Comparison of ENCODE assay signal across 16 cellular contexts in genomic region chr13:32988588-32989256, GRCh38. TPM values are rescaled to one million over a fixed set of nuclear protein-coding genes. Genes with fewer than 3 reads are reported as not detected.
DNase-seq lines count a peak whose midpoint lies in the region; ATAC-seq, FAIRE-seq and TF ChIP-seq lines count a peak whose summit lies in the region.
"Had no signal": no experiment of that assay in that cellular context is flagged by ENCODE, and none has a peak within 500 bp of the region (broad histone marks: within the 10 kb centered on the region; RNA-seq: fewer than 3 reads in every experiment).

No MANE protein-coding gene starts in this region.

- TF ChIP-seq POLR2A in GM12878 (IDR thresholded peaks at IDR 0.05; ENCODE audit: low read depth, low read length), result no peak

- SMC1A ChIA-PET in GM12878 (lab: Charles Lee; ENCODE audit: uncharacterized antibody, unreplicated experiment), result interaction anchor here (0.8 kb wide), 1 partner anchor 77 kb away, joined by 3 read pairs; no protein-coding TSS in a partner anchor

- peak overlapping the region; percentile 42 for H3K4me2 ChIP-seq in Karpas-422 (ENCODE audit: low read depth, low read length, poor library complexity, severe bottlenecking)
- peak overlapping the region; percentile 52 for H3K4me2 ChIP-seq in GM12878 (ENCODE audit: control insufficient read depth, insufficient read depth)
- H3K4me2 ChIP-seq: neural progenitor cell had no signal

- H3K9ac ChIP-seq in Karpas-422 (ENCODE audit: low read length) (no peak overlapping the region), GM12878 (ENCODE audit: control insufficient read depth, insufficient read depth, low read length) (no peak overlapping the region)
- H3K9ac ChIP-seq: neural progenitor cell had no signal

- peaks cover 8% of the 10 kb centered on the region for H3K4me1 Mint-ChIP-seq in stimulated activated memory B cell treated with anti-CD40 and anti-IgM and Interleukin-4, amounts not matched to agents 10 μg/mL and 1 μg/mL and 100 μg/mL, for 72 hours
- H3K4me1 Mint-ChIP-seq: neural progenitor cell had no signal

- H3K9me2 ChIP-seq in Karpas-422 (replicated peaks; ENCODE audit: insufficient read depth, low read length), result no peaks in the 10 kb centered on the region

- H2AFZ ChIP-seq in Karpas-422 (ENCODE audit: low read length) (no peak overlapping the region), GM12878 (ENCODE audit: control insufficient read depth, low read depth, low read length) (peak overlapping the region; percentile 21; the same call in 1 of the 2 replicates)
- H2AFZ ChIP-seq: neural progenitor cell had no signal

- H3K27ac ChIP-seq in Karpas-422 (ENCODE audit: low read length) (no peak overlapping the region), GM12878 (ENCODE audit: control insufficient read depth, insufficient read depth) (no peak overlapping the region)
- H3K27ac ChIP-seq: colonic mucosa, foreskin keratinocyte, neural progenitor cell had no signal

- BruUV-seq in GM12878 (replicated peaks; lab: Mats Ljungman, UMichigan), result no TSS peak

- RAD21 ChIA-PET in GM12878 (lab: Charles Lee; ENCODE audit: unreplicated experiment), result interaction anchor here (0.8 kb wide), 1 partner anchor 555 kb away, joined by 3 read pairs; no protein-coding TSS in a partner anchor

- H3K27me3 ChIP-seq in Karpas-422 (ENCODE audit: low read length) (no peaks in the 10 kb centered on the region; the same call in 1 of the 2 replicates), GM12878 (replicated peaks in 1 of 2; ENCODE audit: control insufficient read depth in 2 of 2, insufficient read depth in 2 of 2, low read length in 1 of 2) (no peaks in the 10 kb centered on the region)
- H3K27me3 ChIP-seq: BE2C, colonic mucosa, neural progenitor cell had no signal

- intact Hi-C loops in Right ventricle myocardium superior (cut with DNase I) (no loop called here), cardiac septum (cut with DNase I) (no loop called here), GM12878 (cut with micrococcal nuclease; ENCODE audit: unreplicated experiment) (no loop called here)

- no peak for TF ChIP-seq EP300 in GM12878 (IDR thresholded peaks at IDR 0.05; ENCODE audit: borderline replicate concordance in 1 of 2, control insufficient read depth in 1 of 2, low read depth in 2 of 2, low read length in 2 of 2)

- WGBS in GM12878 (ENCODE audit: insufficient coverage, insufficient replicate concordance, low lambda C conversion rate, missing lambda C conversion rate), result 16% methylated on average over 8 of the region's 8 CpGs

- H3K9me3 Mint-ChIP-seq in stimulated activated memory B cell treated with anti-CD40 and anti-IgM and Interleukin-4, amounts not matched to agents 10 μg/mL and 1 μg/mL and 100 μg/mL, for 72 hours, result peaks cover 5% of the 10 kb centered on the region

- H3K27me3 Mint-ChIP-seq in stimulated activated memory B cell treated with anti-CD40 and anti-IgM and Interleukin-4, amounts not matched to agents 10 μg/mL and 1 μg/mL and 100 μg/mL, for 72 hours, result peaks cover 33% of the 10 kb centered on the region

- H3K4me1 ChIP-seq in Karpas-422 (ENCODE audit: low read length), result peaks cover 13% of the 10 kb centered on the region
- no peaks in the 10 kb centered on the region for H3K4me1 ChIP-seq in GM12878 (ENCODE audit: control insufficient read depth, insufficient read depth, low read length)
- H3K4me1 ChIP-seq: BE2C, colonic mucosa, foreskin keratinocyte, neural progenitor cell had no signal

- in situ Hi-C loops in GM12878 (cut with MboI), result no loop called here

- peak overlapping the region; percentile 9 for H3K4me3 Mint-ChIP-seq in stimulated activated memory B cell treated with anti-CD40 and anti-IgM and Interleukin-4, amounts not matched to agents 10 μg/mL and 1 μg/mL and 100 μg/mL, for 72 hours
- H3K4me3 Mint-ChIP-seq: neural progenitor cell had no signal

- no peaks in the 10 kb centered on the region for H4K20me1 ChIP-seq in Karpas-422 (ENCODE audit: insufficient read depth, low read depth, low read length)
- no peaks in the 10 kb centered on the region for H4K20me1 ChIP-seq in GM12878 (ENCODE audit: control insufficient read depth, insufficient read depth)

- POLR2A ChIA-PET in GM12878 (lab: Charles Lee), result no interaction called here

- DNase-seq in Right ventricle myocardium superior (no peak), cardiac septum (ENCODE audit: low spot score) (no peak), Karpas-422 (peak; percentile 44), GM12878 (ENCODE audit: low read depth, low spot score) (no peak), NCI-H82 (lab: John Stamatoyannopoulos, UW) (no peak), HT-29 (ENCODE audit: low spot score) (no peak)
- DNase-seq: activated naive CD4-positive, alpha-beta T cell treated with anti-CD3 and anti-CD28 coated beads, Interleukin-2, amount 50 U/mL, for 16 hours; BE2C; colonic mucosa; foreskin keratinocyte; NCI-H1092; NCI-H526 had no signal

- H3K36me3 ChIP-seq in Karpas-422 (ENCODE audit: insufficient read depth, low read length), result no peaks in the 10 kb centered on the region
- H3K36me3 ChIP-seq in GM12878 (ENCODE audit: control insufficient read depth in 2 of 2, insufficient read depth in 2 of 2, low read length in 1 of 2), result no peaks in the 10 kb centered on the region
- H3K36me3 ChIP-seq: BE2C, colonic mucosa, neural progenitor cell had no signal

- H3K36me3 Mint-ChIP-seq in stimulated activated memory B cell treated with anti-CD40 and anti-IgM and Interleukin-4, amounts not matched to agents 10 μg/mL and 1 μg/mL and 100 μg/mL, for 72 hours, result no peaks in the 10 kb centered on the region

- H3K27ac Mint-ChIP-seq in stimulated activated memory B cell treated with anti-CD40 and anti-IgM and Interleukin-4, amounts not matched to agents 10 μg/mL and 1 μg/mL and 100 μg/mL, for 72 hours, result no peak overlapping the region
- H3K27ac Mint-ChIP-seq: neural progenitor cell had no signal

- peak; percentile 58 for ATAC-seq in Right ventricle myocardium superior (ENCODE audit: poor library complexity)
- ATAC-seq in GM12878, result peak; percentile 72
- no peak for ATAC-seq in stimulated activated memory B cell treated with anti-CD40 and anti-IgM and Interleukin-4, amounts not matched to agents 10 μg/mL and 1 μg/mL and 100 μg/mL, for 72 hours
- ATAC-seq in GM21367 (IDR thresholded peaks at IDR 0.05; ENCODE audit: unreplicated experiment), result no peak

- FAIRE-seq in GM12878 (lab: Jason Lieb, UNC), result peak; percentile 49

- no peak for TF ChIP-seq CTCF in GM12878 (IDR thresholded peaks at IDR 0.05 in 2 of 3, conservative IDR thresholded peaks at IDR 0.05 in 1 of 3; ENCODE audit: control insufficient read depth in 2 of 3, extremely low read depth in 1 of 3, insufficient read depth in 1 of 3, low read depth in 3 of 3, low read length in 3 of 3)

- H3K4me3 ChIP-seq in Karpas-422 (ENCODE audit: low read length), result no peak overlapping the region
- H3K4me3 ChIP-seq in GM12878, result peak overlapping the region; percentile 28; the same call in 1 of the 2 replicates
- H3K4me3 ChIP-seq: colonic mucosa, neural progenitor cell had no signal

- TF ChIP-seq RAD21 in GM12878 (IDR thresholded peaks at IDR 0.05; ENCODE audit: insufficient read depth, low read depth, low read length), result no peak

- H3K9me3 ChIP-seq in Karpas-422 (ENCODE audit: low read length), result peaks cover 5% of the 10 kb centered on the region
- no peaks in the 10 kb centered on the region; the same call in 2 of the 3 replicates for H3K9me3 ChIP-seq in GM12878 (replicated peaks; ENCODE audit: control insufficient read depth, insufficient read depth, low read length)
- H3K9me3 ChIP-seq: BE2C, colonic mucosa had no signal

- CTCF ChIA-PET in GM12878 (lab: Yijun Ruan, JAX), result no interaction called here

- H3K79me2 ChIP-seq in Karpas-422 (ENCODE audit: low read length), result no peaks in the 10 kb centered on the region
- H3K79me2 ChIP-seq in GM12878 (ENCODE audit: control insufficient read depth, insufficient read depth, low read length), result no peaks in the 10 kb centered on the region

TF ChIP-seq in GM12878, 131 proteins besides CTCF, POLR2A, EP300 and RAD21 (continues in another document):
- no peak for TF ChIP-seq E4F1 (IDR thresholded peaks at IDR 0.05; ENCODE audit: borderline replicate concordance, partially characterized antibody)

RNA-seq across cellular contexts. Expression of gene KL, which starts 27.5 kb away (rescaled TPM):
- total RNA-seq in Right ventricle myocardium superior, result 1.4 TPM
- 1.9 TPM for total RNA-seq in cardiac septum
- total RNA-seq in Karpas-422 (2014; rRNA removed; shearing (Covaris generic); ENCODE audit: low replicate concordance), result not detected in 2 replicates
- 2.0 and 2.1 TPM in 2 replicates for total RNA-seq in GM12878 (2013; cell fraction: nucleolus; rRNA removed)
- 2.1 TPM in 2 replicates for total RNA-seq in GM12878 (2014; rRNA removed)
- 1.5 and 1.6 TPM in 2 replicates for total RNA-seq in GM12878 (2014; rRNA removed; fragmentation: Illumina TruSeq; extraction: Trizol)
- total RNA-seq in GM12878 (2021), result 1.6 TPM in 2 replicates
- polyA plus RNA-seq in GM12878 (2011; ENCODE audit: low read depth), result 0.28 TPM
- 0.08 and 0.16 TPM in 2 replicates for polyA plus RNA-seq in GM12878 (2011; rRNA removed)
- polyA plus RNA-seq in GM12878 (2011; cell fraction: cytosol; rRNA removed), result 0.07 and 0.15 TPM in 2 replicates
- polyA plus RNA-seq in GM12878 (2011; cell fraction: nucleus; rRNA removed), result 0.16 and 0.21 TPM in 2 replicates
- polyA plus RNA-seq in GM12878 (2012), result 0.24 and 0.76 TPM in 2 replicates
- polyA plus RNA-seq in GM12878 (2014; fragmentation: Illumina TruSeq; extraction: Trizol), result 1.7 and 2.3 TPM in 2 replicates
- polyA plus RNA-seq in GM12878 (2014; fragmentation: Nextera tagmentation; extraction: Ambion mirVana), result under 1 TPM; 0.57 to 0.60 TPM
- polyA plus RNA-seq in GM12878 (2014; rRNA removed), result 1.3 and 1.4 TPM in 2 replicates
- 1 to 10 TPM in 1 of 2 experiments, under 1 TPM in 1; 0.96 to 1.8 TPM for polyA plus RNA-seq in GM12878 (2016; fragmentation: Nextera tagmentation; extraction: Ambion mirVana)
- polyA minus RNA-seq in GM12878 (2011; rRNA and poly(A)+ RNA removed), result 0.15 and 0.31 TPM in 2 replicates
- not detected in 2 replicates for polyA minus RNA-seq in GM12878 (2011; cell fraction: cytosol; rRNA and poly(A)+ RNA removed)
- polyA minus RNA-seq in GM12878 (2011; cell fraction: nucleus; rRNA and poly(A)+ RNA removed), result 0.12 and 0.19 TPM in 2 replicates
- not detected in 2 replicates for total RNA-seq in HT-29 (2014; rRNA removed; shearing (Covaris generic))
- total RNA-seq: foreskin keratinocyte, G401 had no signal
- polyA plus RNA-seq: foreskin keratinocyte had no signal

Comparison
In these comparisons a context has a peak if more than half of its experiments do, and no peak if none do; other contexts are left out.
1. ATAC-seq: peak in Right ventricle myocardium superior (single experiment) and GM12878 (single experiment); none in stimulated activated memory B cell treated with anti-CD40 and anti-IgM and Interleukin-4, amounts not matched to agents 10 μg/mL and 1 μg/mL and 100 μg/mL, for 72 hours (single experiment) and GM21367 (single experiment).